1 cellular context compared by ENCODE assay signal in the genomic region with DNA sequence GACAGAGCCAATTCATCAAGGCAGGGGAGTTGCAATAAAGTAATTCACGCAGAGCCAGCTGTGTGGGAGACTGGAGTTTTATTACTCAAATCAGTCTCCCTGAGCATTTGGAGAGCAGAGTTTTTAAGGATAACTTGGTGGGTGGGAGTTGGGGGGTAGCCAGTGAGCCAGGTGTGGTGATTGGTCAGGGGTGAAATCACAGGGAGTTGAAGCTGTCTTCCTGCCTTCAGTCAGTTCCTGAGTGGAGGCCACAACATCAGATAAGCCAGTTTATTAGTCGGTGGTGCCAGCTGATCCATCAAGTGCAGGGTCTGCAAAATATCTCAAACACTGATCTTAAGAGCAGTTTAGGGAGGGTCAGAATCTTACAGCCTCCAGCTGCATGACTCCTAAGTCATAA.
TF ChIP-seq lines count a peak whose summit lies in the region.

No MANE protein-coding gene starts in this region.

TF ChIP-seq in HEK293, 187 proteins besides CTCF, POLR2A, EP300 and RAD21 (continued from another document):
- TF ChIP-seq, protein P1, sequence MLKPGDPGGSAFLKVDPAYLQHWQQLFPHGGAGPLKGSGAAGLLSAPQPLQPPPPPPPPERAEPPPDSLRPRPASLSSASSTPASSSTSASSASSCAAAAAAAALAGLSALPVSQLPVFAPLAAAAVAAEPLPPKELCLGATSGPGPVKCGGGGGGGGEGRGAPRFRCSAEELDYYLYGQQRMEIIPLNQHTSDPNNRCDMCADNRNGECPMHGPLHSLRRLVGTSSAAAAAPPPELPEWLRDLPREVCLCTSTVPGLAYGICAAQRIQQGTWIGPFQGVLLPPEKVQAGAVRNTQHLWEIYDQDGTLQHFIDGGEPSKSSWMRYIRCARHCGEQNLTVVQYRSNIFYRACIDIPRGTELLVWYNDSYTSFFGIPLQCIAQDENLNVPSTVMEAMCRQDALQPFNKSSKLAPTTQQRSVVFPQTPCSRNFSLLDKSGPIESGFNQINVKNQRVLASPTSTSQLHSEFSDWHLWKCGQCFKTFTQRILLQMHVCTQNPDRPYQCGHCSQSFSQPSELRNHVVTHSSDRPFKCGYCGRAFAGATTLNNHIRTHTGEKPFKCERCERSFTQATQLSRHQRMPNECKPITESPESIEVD (tag by site-specific recombination; IDR thresholded peaks at IDR 0.05), result peak; percentile 49; the same call in 1 of the 2 replicates
- TF ChIP-seq ZIC2 (tag by site-specific recombination; IDR thresholded peaks at IDR 0.05), result peak; percentile 94
- peak; percentile 95 for TF ChIP-seq GLIS1 (tag by site-specific recombination; IDR thresholded peaks at IDR 0.05)
- TF ChIP-seq EGR2 (tag by site-specific recombination; IDR thresholded peaks at IDR 0.05; ENCODE audit: low read depth), result peak; percentile 80
- no peak for TF ChIP-seq TRIM28 (IDR thresholded peaks at IDR 0.05; ENCODE audit: borderline replicate concordance, low read length)
TF ChIP-seq in HEK293: peak in this region for 6.
